In genomic region chr5:54644226-54644625, GRCh38 we compare ENCODE assay signal across 12 cellular contexts.
A peak's percentile ranks its signal among the peaks of the same experiment; 100 is the strongest.
DNase-seq lines count a peak whose midpoint lies in the region; ATAC-seq and TF ChIP-seq lines count a peak whose summit lies in the region.
"Had no signal": no experiment of that assay in that cellular context is flagged by ENCODE, and none has a peak within 500 bp of the region (broad histone marks: within the 10 kb centered on the region; RNA-seq: fewer than 3 reads in every experiment).

No MANE protein-coding gene starts in this region.

- H2AK5ac ChIP-seq in mesenchymal stem cell (ENCODE audit: low read length, severe bottlenecking): no peak overlapping the region

- H4K91ac ChIP-seq in mesenchymal stem cell (ENCODE audit: low read length): no peak overlapping the region

- H3K9me3 ChIP-seq in mesenchymal stem cell (ENCODE audit: control insufficient read depth, low read length) (no peaks in the 10 kb centered on the region), stomach (no peaks in the 10 kb centered on the region)

- H3K14ac ChIP-seq in mesenchymal stem cell (ENCODE audit: low read length in 2 of 2): no peak overlapping the region

- H3K4ac ChIP-seq in mesenchymal stem cell (ENCODE audit: low read depth in 1 of 2, low read length in 2 of 2): no peak overlapping the region

- H3K27me3 ChIP-seq in mesenchymal stem cell (ENCODE audit: control insufficient read depth in 1 of 2, insufficient read depth in 1 of 2, low read length in 2 of 2) (no peaks in the 10 kb centered on the region), stomach (no peaks in the 10 kb centered on the region)

- no peak overlapping the region for H4K8ac ChIP-seq in mesenchymal stem cell (ENCODE audit: low read length)

- ATAC-seq in HG02763 (IDR thresholded peaks at IDR 0.05; ENCODE audit: unreplicated experiment): no peak
- ATAC-seq in left lobe of liver: no peak

- H3K79me1 ChIP-seq in mesenchymal stem cell (replicated peaks; ENCODE audit: low read length, poor library complexity, severe bottlenecking): no peaks in the 10 kb centered on the region

- peaks cover 0 to 4% of the 10 kb centered on the region in 2 experiments for H3K36me3 ChIP-seq in mesenchymal stem cell (ENCODE audit: control insufficient read depth in 1 of 2, insufficient read depth in 2 of 2, low read depth in 1 of 2, low read length in 2 of 2)
- H3K36me3 ChIP-seq in stomach: no peaks in the 10 kb centered on the region

- H2BK5ac ChIP-seq in mesenchymal stem cell (ENCODE audit: low read depth, low read length, poor library complexity, severe bottlenecking): no peak overlapping the region

- TF ChIP-seq POLR2A in stomach (IDR thresholded peaks at IDR 0.05): no peak

- H3K4me3 ChIP-seq in astrocyte of the cerebellum (ENCODE audit: low read depth, low read length) (no peak overlapping the region), mesenchymal stem cell (ENCODE audit: insufficient read depth in 1 of 2, low read depth in 1 of 2, low read length in 2 of 2) (no peak overlapping the region), stomach (no peak overlapping the region)
- H3K4me3 ChIP-seq: smooth muscle cell had no signal

- H2BK12ac ChIP-seq in mesenchymal stem cell (ENCODE audit: low read length in 2 of 2): peak overlapping the region in 1 of 2 experiments; percentile 10

- H3K27ac ChIP-seq in mesenchymal stem cell (ENCODE audit: low read length, poor library complexity, severe bottlenecking) (no peak overlapping the region), stomach (peak overlapping the region in 2 of 5 donors; percentile 26 to 34)

- H2BK15ac ChIP-seq in mesenchymal stem cell (ENCODE audit: low read depth, poor library complexity, severe bottlenecking): no peak overlapping the region

- H2AFZ ChIP-seq in mesenchymal stem cell (ENCODE audit: low read depth, low read length): no peak overlapping the region

- TF ChIP-seq CTCF in AG09319 (IDR thresholded peaks at IDR 0.05; ENCODE audit: low read depth, low read length) (no peak), astrocyte of the cerebellum (IDR thresholded peaks at IDR 0.05; ENCODE audit: low read depth, low read length, missing control alignments) (no peak), stomach (IDR thresholded peaks at IDR 0.05) (no peak)

- peak; percentile 45 for DNase-seq in AG09319 (ENCODE audit: extremely low read depth, low read depth)
- DNase-seq in HT-29 (ENCODE audit: low spot score): peak; percentile 38
- DNase-seq in astrocyte of the cerebellum (ENCODE audit: low read depth): peak; percentile 55
- DNase-seq in mesenchymal stem cell: peak; percentile 56
- no peak for DNase-seq in NCI-H446 (lab: John Stamatoyannopoulos, UW)
- DNase-seq in stomach: no peak
- no peak for DNase-seq in left lobe of liver (ENCODE audit: low spot score)
- DNase-seq: activated CD4-positive, alpha-beta T cell treated with anti-CD3 and anti-CD28 coated beads for 1 hour; foreskin melanocyte; stimulated activated naive CD4-positive, alpha-beta T cell treated with Interleukin-2 at 50 U/mL for 16 hours had no signal

- no peak overlapping the region for H2BK120ac ChIP-seq in mesenchymal stem cell (ENCODE audit: low read depth, low read length)

- intact Hi-C loops in stomach (cut with DNase I; ENCODE audit: low total_unique reads): no loop called here

- WGBS in mesenchymal stem cell: 69% methylated on average over 3 of the region's 4 CpGs
- 66 to 76% (median 70%) methylated on average over 4 of the region's 4 CpGs for WGBS in stomach, 5 donors

- no peak for TF ChIP-seq EP300 in stomach (IDR thresholded peaks at IDR 0.05)

- H3K23ac ChIP-seq in mesenchymal stem cell (ENCODE audit: low read length in 2 of 2): no peak overlapping the region

- in situ Hi-C loops in astrocyte of the cerebellum (cut with HindIII; ENCODE audit: low sequenced_read_pairs): no loop called here

- no peak overlapping the region for H3K4me2 ChIP-seq in mesenchymal stem cell (ENCODE audit: low read length, poor library complexity, severe bottlenecking)
- H3K4me2 ChIP-seq: smooth muscle cell had no signal

- H3K4me1 ChIP-seq in mesenchymal stem cell (ENCODE audit: control insufficient read depth, insufficient read depth, low read depth, low read length) (peaks cover 11% of the 10 kb centered on the region), stomach (peaks cover 22 to 45% (median 34%) of the 10 kb centered on the region in 4 donors)

- H3K18ac ChIP-seq in mesenchymal stem cell (ENCODE audit: low read depth in 1 of 2, low read length in 2 of 2): no peak overlapping the region

- H3K9ac ChIP-seq in mesenchymal stem cell (ENCODE audit: low read length): peak overlapping the region; percentile 18

Comparison
In these comparisons a context has a peak if more than half of its experiments do, and no peak if none do; other contexts are left out.
1. DNase-seq: peak in AG09319 (single experiment), HT-29 (single experiment), astrocyte of the cerebellum (single experiment) and mesenchymal stem cell (single experiment); none in NCI-H446 (0 of 2), stomach (single experiment) and left lobe of liver (single experiment).